22 cellular contexts compared by ENCODE assay signal in the genomic region with DNA sequence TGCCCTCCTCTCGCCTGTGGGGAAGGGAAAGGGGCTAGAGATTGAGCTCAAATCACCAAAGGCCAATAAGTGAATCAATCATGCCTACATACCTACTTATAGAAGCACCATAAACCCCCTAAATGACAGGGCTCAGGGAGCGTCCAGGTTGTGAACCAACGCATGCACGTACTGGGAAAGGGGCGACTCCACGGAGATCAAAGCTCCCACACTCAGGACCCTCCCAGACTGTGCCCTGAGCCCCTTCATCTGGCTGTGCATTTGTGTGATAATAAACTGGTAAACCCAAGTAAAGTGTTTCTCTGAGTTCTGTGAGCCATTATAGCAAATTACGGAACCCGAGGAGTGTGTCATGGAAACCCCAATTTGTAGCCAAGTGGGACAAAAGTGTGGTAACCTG.
"Had no signal": no experiment of that assay in that cellular context is flagged by ENCODE, and none has a peak within 500 bp of the region (broad histone marks: within the 10 kb centered on the region; RNA-seq: fewer than 3 reads in every experiment).

No MANE protein-coding gene starts in this region.

- ATAC-seq: effector memory CD8-positive, alpha-beta T cell; esophagus mucosa; gastrocnemius medialis; heart right ventricle; left cardiac atrium; left lung; left ventricle myocardium superior; lower lobe of right lung; mucosa of descending colon had no signal

- H3K4me1 ChIP-seq: colonic mucosa, esophagus squamous epithelium, gastrocnemius medialis, heart right ventricle, left lung, lower lobe of right lung had no signal

- H3K27me3 ChIP-seq: colonic mucosa, esophagus squamous epithelium, gastrocnemius medialis, heart right ventricle, left lung had no signal

- H3K36me3 ChIP-seq: colonic mucosa had no signal

- H3K27ac ChIP-seq: colonic mucosa, epithelial cell of prostate, esophagus squamous epithelium, gastrocnemius medialis, heart right ventricle, left lung, lower lobe of right lung had no signal

- H3K9me3 ChIP-seq: colonic mucosa, esophagus squamous epithelium, gastrocnemius medialis, heart right ventricle, left lung, lower lobe of right lung, mucosa of descending colon had no signal

- DNase-seq: colonic mucosa; cortex of kidney; effector CD8-positive, alpha-beta T cell; effector memory CD8-positive, alpha-beta T cell; endodermal cell; erythroblast; esophagus squamous epithelium; foreskin fibroblast; foreskin melanocyte; gastrocnemius medialis; glutamatergic neuron; head of caudate nucleus; heart right ventricle; hippocampal formation; left cardiac atrium; left lung; left ventricle myocardium superior; lower lobe of right lung; mesenchymal stem cell; mucosa of descending colon had no signal

- H3K4me3 ChIP-seq: colonic mucosa, esophagus squamous epithelium, gastrocnemius medialis, heart right ventricle, left lung, lower lobe of right lung, mucosa of descending colon had no signal
